Comparison of ENCODE assay signal across 22 cellular contexts in the genomic region with DNA sequence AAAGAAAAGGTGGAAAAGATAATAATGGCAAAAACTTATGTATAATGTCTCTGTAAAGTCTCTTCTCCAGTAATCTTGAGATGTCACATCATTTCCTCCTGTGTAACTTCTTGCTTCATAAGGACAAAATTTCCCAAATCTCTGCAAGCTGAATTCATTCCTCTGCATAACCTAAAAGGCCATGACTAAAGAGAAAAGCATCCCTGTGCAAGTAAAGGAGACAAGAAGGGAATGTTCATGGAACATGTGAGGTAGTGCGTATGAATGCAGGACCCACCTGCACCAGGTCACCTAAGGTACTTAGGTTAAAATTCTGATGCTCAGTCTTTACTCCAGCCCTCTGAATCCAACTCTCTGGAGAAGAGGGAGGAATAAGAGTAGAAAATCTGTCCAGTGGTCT. TPM values are rescaled to one million over a fixed set of nuclear protein-coding genes. Genes with fewer than 3 reads are reported as not detected.
DNase-seq lines count a peak whose midpoint lies in the region; ATAC-seq and TF ChIP-seq lines count a peak whose summit lies in the region.
"Had no signal": no experiment of that assay in that cellular context is flagged by ENCODE, and none has a peak within 500 bp of the region (broad histone marks: within the 10 kb centered on the region; RNA-seq: fewer than 3 reads in every experiment).

No MANE protein-coding gene starts in this region.

- H3K27ac Mint-ChIP-seq in Caco-2 (ENCODE audit: unreplicated experiment) = peak overlapping the region; percentile 6
- peak overlapping the region in 3 of 5 experiments; percentile 66 to 80 (median 75) for H3K27ac Mint-ChIP-seq in brain
- H3K27ac Mint-ChIP-seq: B cell; CD14-positive monocyte; CD8-positive, alpha-beta memory T cell; IgD-negative memory B cell had no signal

- ATAC-seq in HG02642 (IDR thresholded peaks at IDR 0.05; ENCODE audit: poor library complexity, unreplicated experiment) = no peak

- H3K27me3 Mint-ChIP-seq in Caco-2 (ENCODE audit: insufficient read depth, unreplicated experiment) (no peaks in the 10 kb centered on the region), brain (peaks cover 3% of the 10 kb centered on the region)

- no peak for TF ChIP-seq POLR2A in uterus (IDR thresholded peaks at IDR 0.05)

- H3K36me3 Mint-ChIP-seq in Caco-2 (ENCODE audit: insufficient read depth, unreplicated experiment) = no peaks in the 10 kb centered on the region
- no peaks in the 10 kb centered on the region for H3K36me3 Mint-ChIP-seq in brain
- H3K36me3 Mint-ChIP-seq: CD14-positive monocyte; CD8-positive, alpha-beta memory T cell had no signal

- DNase-seq in AG10803 (ENCODE audit: low read depth) (peak; percentile 2), Caco-2 (no peak), kidney tubule cell (ENCODE audit: low spot score) (peak; percentile 50), uterus (no peak), GM10248 (ENCODE audit: extremely low spot score) (no peak)
- no peak for DNase-seq in NK-92 treated with Interleukin-12 subunit alpha and Interleukin-12 subunit beta, amount 100 ng/mL, for 24 hours (lab: John Stamatoyannopoulos, UW)
- DNase-seq: Calu3; CD8-positive, alpha-beta memory T cell; DMS79 treated with DMSO at 0.1 percent for 48 hours; MM.1S; NCI-H2029 treated with DMSO at 0.1 percent for 48 hours; NCI-H446; SHP77 treated with DMSO at 0.1 percent for 48 hours; SW 1271 had no signal

- H3K4me3 Mint-ChIP-seq in Caco-2 (ENCODE audit: unreplicated experiment) (no peak overlapping the region), brain (peak overlapping the region in 2 of 5 experiments; percentile 13 to 41)
- H3K4me3 Mint-ChIP-seq: B cell; CD14-positive monocyte; CD8-positive, alpha-beta memory T cell; IgD-negative memory B cell had no signal

- H3K4me3 ChIP-seq in AG10803 (ENCODE audit: low read length) = no peak overlapping the region
- H3K4me3 ChIP-seq in Caco-2 (ENCODE audit: low read depth, low read length) = no peak overlapping the region
- H3K4me3 ChIP-seq in uterus = no peak overlapping the region

- POLR2A ChIA-PET in Caco-2 (lab: Charles Lee) = no interaction called here
- POLR2A ChIA-PET in GM10248 (lab: Yijun Ruan, JAX) = no interaction called here

- no peaks in the 10 kb centered on the region for H3K27me3 ChIP-seq in Caco-2 (replicated peaks; ENCODE audit: control insufficient read depth, insufficient read depth, low read length)
- H3K27me3 ChIP-seq in uterus = no peaks in the 10 kb centered on the region

- peaks cover 31% of the 10 kb centered on the region for H3K4me1 ChIP-seq in Caco-2
- no peaks in the 10 kb centered on the region for H3K4me1 ChIP-seq in uterus

- no peak overlapping the region for H3K27ac ChIP-seq in uterus
- H3K27ac ChIP-seq: HL-60, KMS-11, RWPE1 had no signal

- no TSS peak for BruUV-seq in Caco-2 (replicated peaks; lab: Mats Ljungman, UMichigan)

- H3K9me3 Mint-ChIP-seq in Caco-2 (ENCODE audit: unreplicated experiment) = peaks cover 4% of the 10 kb centered on the region
- peaks cover 0 to 6% (median 0%) of the 10 kb centered on the region in 5 experiments for H3K9me3 Mint-ChIP-seq in brain
- H3K9me3 Mint-ChIP-seq: IgD-negative memory B cell had no signal

- H3K4me1 Mint-ChIP-seq in Caco-2 (ENCODE audit: low read depth, unreplicated experiment) = peaks cover 21% of the 10 kb centered on the region
- peaks cover 27% of the 10 kb centered on the region for H3K4me1 Mint-ChIP-seq in brain
- H3K4me1 Mint-ChIP-seq: B cell; CD14-positive monocyte; CD8-positive, alpha-beta memory T cell had no signal

- no peaks in the 10 kb centered on the region for H3K9me3 ChIP-seq in Caco-2
- no peaks in the 10 kb centered on the region for H3K9me3 ChIP-seq in uterus

- no peak for TF ChIP-seq CTCF in AG10803 (conservative IDR thresholded peaks at IDR 0.05; ENCODE audit: low read length)
- no peak for TF ChIP-seq CTCF in Caco-2 (IDR thresholded peaks at IDR 0.05; ENCODE audit: insufficient read depth in 1 of 2, low read depth in 1 of 2, low read length in 1 of 2, severe bottlenecking in 1 of 2, unreplicated experiment in 1 of 2)
- TF ChIP-seq CTCF in brain (conservative IDR thresholded peaks at IDR 0.05) = no peak
- no peak for TF ChIP-seq CTCF in uterus (IDR thresholded peaks at IDR 0.05)
- no peak for TF ChIP-seq CTCF in GM10248 (IDR thresholded peaks at IDR 0.05; ENCODE audit: control extremely low read depth, extremely low read depth, low read depth, missing control alignments)

- CTCF ChIA-PET in Caco-2 (lab: Charles Lee) = no interaction called here
- CTCF ChIA-PET in GM10248 (lab: Yijun Ruan, JAX) = interaction anchor here (1.4 kb wide), 1 partner anchor 256 kb away, joined by 3 read pairs; no protein-coding TSS in a partner anchor

- H3K36me3 ChIP-seq in Caco-2 (ENCODE audit: control insufficient read depth, insufficient read depth, low read length) (no peaks in the 10 kb centered on the region), uterus (no peaks in the 10 kb centered on the region)

- intact Hi-C loops in Caco-2 (cut with micrococcal nuclease; ENCODE audit: unreplicated experiment) (no loop called here), uterus (cut with DNase I; ENCODE audit: low total_unique reads) (no loop called here)

RNA-seq across cellular contexts. Expression of a gene that starts 46.9 kb away (rescaled TPM):
- total RNA-seq in Caco-2 (2022) (84.5 and 87.3 TPM in 2 replicates), uterus (10 to 100 TPM in 3 of 4 donors, 1 to 10 TPM in 1; 7.7 to 36.8 (median 23.4) TPM)
- 20.2 TPM for polyA plus RNA-seq in brain (ENCODE audit: insufficient read depth, low read depth, low replicate concordance)

Comparison
In these comparisons a context has a peak if more than half of its experiments do, and no peak if none do; other contexts are left out.
1. DNase-seq: peak in AG10803 (single experiment) and kidney tubule cell (single experiment); none in Caco-2 (0 of 2), NK-92 treated with Interleukin-12 subunit alpha and Interleukin-12 subunit beta, amount 100 ng/mL, for 24 hours (single experiment), uterus (0 of 2) and GM10248 (single experiment).